ENCODE assay signal across 10 cellular contexts in genomic region chr1:101428562-101428961, GRCh38.
"Had no signal": no experiment of that assay in that cellular context is flagged by ENCODE, and none has a peak within 500 bp of the region (broad histone marks: within the 10 kb centered on the region; RNA-seq: fewer than 3 reads in every experiment).

No MANE protein-coding gene starts in this region.

- H3K4me1 ChIP-seq: HAP-1 had no signal

- H3K27ac Mint-ChIP-seq: HFFc6 had no signal

- FAIRE-seq: HepG2 had no signal

- H3K9me3 ChIP-seq: HAP-1 had no signal

- H3K9ac ChIP-seq: GM23248 had no signal

- H3K27ac ChIP-seq: GM23248, HL-60 had no signal

- DNase-seq: GM23248, GOT3, H7, HFFc6, KG1 had no signal

- H3K4me3 Mint-ChIP-seq: HFFc6, IgD-negative memory B cell had no signal

- H3K36me3 ChIP-seq: HAP-1 had no signal

- H3K9me3 Mint-ChIP-seq: HFFc6 had no signal

- ATAC-seq: HCT116, HepG2 had no signal

- H2AFZ ChIP-seq: GM23248 had no signal

- H3K27me3 Mint-ChIP-seq: IgD-negative memory B cell had no signal

- H3K4me3 ChIP-seq: GM23248, HAP-1 had no signal
